ENCODE assay signal across 13 cellular contexts in genomic region chr20:709864-710761, GRCh38. TPM values are rescaled to one million over a fixed set of nuclear protein-coding genes. Genes with fewer than 3 reads are reported as not detected.
DNase-seq lines count a peak whose midpoint lies in the region; ATAC-seq and TF ChIP-seq lines count a peak whose summit lies in the region.
"Had no signal": no experiment of that assay in that cellular context is flagged by ENCODE, and none has a peak within 500 bp of the region (broad histone marks: within the 10 kb centered on the region; RNA-seq: fewer than 3 reads in every experiment).

No MANE protein-coding gene starts in this region.

- H2BK12ac ChIP-seq in H9 (ENCODE audit: insufficient read length, low read depth, low read length): no peak overlapping the region
- H2BK12ac ChIP-seq in trophoblast cell (ENCODE audit: low read length): no peak overlapping the region

- peaks cover 3% of the 10 kb centered on the region for H3K23me2 ChIP-seq in H9 (ENCODE audit: insufficient read length, low read depth, low read length, poor library complexity, severe bottlenecking)

- H3T11ph ChIP-seq in H9 (ENCODE audit: low read length): no peak overlapping the region

- no CpG with 5 or more reads among the region's 74 CpGs for WGBS in H9 (ENCODE audit: extremely low coverage, insufficient read length, low lambda C conversion rate)
- WGBS in right cardiac atrium: 7% methylated on average over 74 of the region's 74 CpGs
- WGBS in trophoblast cell (ENCODE audit: extremely low coverage, insufficient coverage, insufficient read length): no CpG with 5 or more reads among the region's 74 CpGs

- H3K79me2 ChIP-seq in H9 (ENCODE audit: insufficient read depth, low read length) (no peaks in the 10 kb centered on the region), trophoblast cell (ENCODE audit: control insufficient read depth, insufficient read depth, low read length, poor library complexity) (no peaks in the 10 kb centered on the region)

- H3K4me3 ChIP-seq in right cardiac atrium (ENCODE audit: low read length): peak overlapping the region; percentile 56
- H3K4me3 ChIP-seq in trophoblast cell (ENCODE audit: low read depth, low read length): no peak overlapping the region
- H3K4me3 ChIP-seq: tibial artery had no signal

- H2AFZ ChIP-seq in H9 (ENCODE audit: low read length): no peak overlapping the region
- H2AFZ ChIP-seq in trophoblast cell (ENCODE audit: insufficient read depth, low read length, poor library complexity): no peak overlapping the region

- no peak overlapping the region for H4K5ac ChIP-seq in H9 (ENCODE audit: insufficient read length, low read depth, low read length)

- H3K9me3 ChIP-seq in H9 (ENCODE audit: control insufficient read depth, low read depth, low read length) (no peaks in the 10 kb centered on the region), right cardiac atrium (ENCODE audit: control insufficient read depth, low read length) (peaks cover 5% of the 10 kb centered on the region), trophoblast cell (ENCODE audit: insufficient read depth, low read depth, low read length) (peaks cover 14% of the 10 kb centered on the region)

- no peak overlapping the region for H2BK15ac ChIP-seq in H9 (ENCODE audit: low read depth, low read length)

- no peak for ATAC-seq in right cardiac atrium
- ATAC-seq: activated CD4-positive, alpha-beta T cell treated with anti-CD3 and anti-CD28 coated beads for 36 hours had no signal

- peaks cover 5 to 15% (median 10%) of the 10 kb centered on the region in 3 experiments for H3K36me3 Mint-ChIP-seq in H9 (ENCODE audit: insufficient read depth in 1 of 3, low read depth in 3 of 3)

- H3K18ac ChIP-seq in H9 (ENCODE audit: insufficient read length, low read depth, low read length) (no peak overlapping the region), trophoblast cell (ENCODE audit: low read length) (no peak overlapping the region)

- H2BK120ac ChIP-seq in H9 (ENCODE audit: low read depth, low read length, poor library complexity, severe bottlenecking): no peak overlapping the region
- H2BK120ac ChIP-seq in trophoblast cell (ENCODE audit: insufficient read depth, low read length, poor library complexity): no peak overlapping the region

- H3K27me3 ChIP-seq in H9 (ENCODE audit: insufficient read depth, low read length) (peaks cover 5% of the 10 kb centered on the region; the same call in 1 of the 2 replicates), right cardiac atrium (ENCODE audit: control insufficient read depth, insufficient read depth) (no peaks in the 10 kb centered on the region), trophoblast cell (ENCODE audit: insufficient read depth, low read length) (peaks cover 18% of the 10 kb centered on the region)

- H3K36me3 ChIP-seq in trophoblast cell (ENCODE audit: control insufficient read depth in 1 of 2, insufficient read depth in 2 of 2, low read length in 2 of 2): no peaks in the 10 kb centered on the region
- H3K36me3 ChIP-seq: tibial artery had no signal

- H4K8ac ChIP-seq in H9 (replicated peaks; ENCODE audit: insufficient read length, low read depth, low read length) (no peak overlapping the region), trophoblast cell (ENCODE audit: low read depth, low read length) (no peak overlapping the region)

- H3K4me1 Mint-ChIP-seq in H9: peaks cover 11 to 35% of the 10 kb centered on the region in 2 experiments
- H3K4me1 Mint-ChIP-seq: activated CD4-positive, alpha-beta T cell treated with anti-CD3 and anti-CD28 coated beads for 36 hours had no signal

- H3K4me1 ChIP-seq in H9 (ENCODE audit: insufficient read depth, low read length): no peaks in the 10 kb centered on the region; the same call in 1 of the 2 replicates
- no peaks in the 10 kb centered on the region for H3K4me1 ChIP-seq in right cardiac atrium (ENCODE audit: control insufficient read depth, insufficient read depth, low read length)
- no peaks in the 10 kb centered on the region for H3K4me1 ChIP-seq in trophoblast cell (ENCODE audit: control insufficient read depth in 1 of 2, insufficient read depth in 2 of 2, low read length in 2 of 2)

- peaks cover 21 to 22% of the 10 kb centered on the region in 2 experiments for H3K9me3 Mint-ChIP-seq in H9

- H3K79me1 ChIP-seq in H9 (ENCODE audit: insufficient read depth, low read depth, low read length, poor library complexity, severe bottlenecking): no peaks in the 10 kb centered on the region
- H3K79me1 ChIP-seq in trophoblast cell (ENCODE audit: low read length): no peaks in the 10 kb centered on the region

- no peak overlapping the region for H3K56ac ChIP-seq in H9 (ENCODE audit: insufficient read length, low read depth, low read length)

- H3K9ac ChIP-seq in H9 (ENCODE audit: extremely low read depth, insufficient read length, low read length) (no peak overlapping the region), trophoblast cell (ENCODE audit: low read length) (no peak overlapping the region)

- no peak overlapping the region for H2BK20ac ChIP-seq in H9 (ENCODE audit: low read depth, low read length, poor library complexity, severe bottlenecking)

- H3K27ac ChIP-seq in H9 (ENCODE audit: insufficient read length, low read depth, low read length) (no peak overlapping the region), right cardiac atrium (ENCODE audit: low read length) (no peak overlapping the region), trophoblast cell (ENCODE audit: low read depth, low read length) (no peak overlapping the region)
- H3K27ac ChIP-seq: tibial artery had no signal

- peaks cover 37% of the 10 kb centered on the region for H3K27me3 Mint-ChIP-seq in H9 (ENCODE audit: low read depth)

- H3K4ac ChIP-seq in H9 (ENCODE audit: low read depth, low read length) (no peak overlapping the region), trophoblast cell (ENCODE audit: low read depth, low read length) (no peak overlapping the region)

- no peak overlapping the region for H4K91ac ChIP-seq in H9 (ENCODE audit: insufficient read length, low read depth, low read length)
- no peak overlapping the region for H4K91ac ChIP-seq in trophoblast cell (ENCODE audit: low read depth, low read length)

- H4K12ac ChIP-seq in trophoblast cell (ENCODE audit: low read depth, low read length): no peak overlapping the region

- H4K20me1 ChIP-seq in H9 (ENCODE audit: control insufficient read depth, insufficient read depth, insufficient read length): no peaks in the 10 kb centered on the region

- TF ChIP-seq CTCF in H9 (conservative IDR thresholded peaks at IDR 0.05): no peak

- no peak overlapping the region for H3K27ac Mint-ChIP-seq in H9
- H3K27ac Mint-ChIP-seq: activated CD4-positive, alpha-beta T cell treated with anti-CD3 and anti-CD28 coated beads for 36 hours; CD8-positive, alpha-beta memory T cell had no signal

- H3K4me2 ChIP-seq in H9 (ENCODE audit: insufficient read depth, insufficient read length, low read length) (peak overlapping the region; percentile 61), trophoblast cell (ENCODE audit: low read length) (peak overlapping the region; percentile 47)

- intact Hi-C loops in right cardiac atrium (cut with DNase I): no loop called here

- H2BK5ac ChIP-seq in H9 (ENCODE audit: insufficient read length, low read length) (no peak overlapping the region), trophoblast cell (ENCODE audit: low read depth, low read length, poor library complexity) (no peak overlapping the region)

- DNase-seq in H9 (peak; percentile 34), NCI-H2227 (lab: John Stamatoyannopoulos, UW; ENCODE audit: unreplicated experiment) (peak; percentile 51), right cardiac atrium (no peak), trophoblast cell (no peak), H4 (ENCODE audit: low spot score) (no peak), NCI-H1436 treated with DMSO at 0.1 percent for 48 hours (lab: John Stamatoyannopoulos, UW) (no peak), COLO668 (lab: John Stamatoyannopoulos, UW; ENCODE audit: unreplicated experiment) (no peak), activated T-cell treated with anti-CD3 and anti-CD28 coated beads for 4 hours (no peak)
- DNase-seq: CD8-positive, alpha-beta memory T cell had no signal

- peak overlapping the region; percentile 76 to 87; a peak in 3 of 5 replicates for H3K4me3 Mint-ChIP-seq in H9
- H3K4me3 Mint-ChIP-seq: activated CD4-positive, alpha-beta T cell treated with anti-CD3 and anti-CD28 coated beads for 36 hours; CD8-positive, alpha-beta memory T cell had no signal

- no peak overlapping the region for H3K14ac ChIP-seq in H9 (ENCODE audit: insufficient read depth, low read length)
- H3K14ac ChIP-seq in trophoblast cell (ENCODE audit: low read length): no peak overlapping the region

- H3K23ac ChIP-seq in H9 (ENCODE audit: insufficient read length, low read depth, low read length) (no peak overlapping the region), trophoblast cell (ENCODE audit: low read length) (no peak overlapping the region)

- H2AK5ac ChIP-seq in H9 (ENCODE audit: insufficient read length, low read length) (no peak overlapping the region), trophoblast cell (ENCODE audit: low read length) (no peak overlapping the region)

RNA-seq across cellular contexts. Expression of gene SCRT2, which starts 34.5 kb away (rescaled TPM):
- total RNA-seq in H9 (2021) (not detected in 2 replicates), right cardiac atrium (not detected)
- not detected for polyA plus RNA-seq in right cardiac atrium
- polyA plus RNA-seq in trophoblast cell (2013): not detected in 2 replicates
- total RNA-seq in H4 (2014; rRNA removed; shearing (Covaris generic)): not detected in 2 replicates
- total RNA-seq: activated CD4-positive, alpha-beta T cell treated with anti-CD3 and anti-CD28 coated beads for 36 hours; CD8-positive, alpha-beta memory T cell; HT-29; skeletal muscle tissue had no signal
- polyA plus RNA-seq: CD8-positive, alpha-beta memory T cell had no signal

RNA-seq across cellular contexts. Expression of gene SRXN1, which starts 57.1 kb away (rescaled TPM):
- 25.7 and 26.2 TPM in 2 replicates for total RNA-seq in H9 (2021)
- 10 to 100 TPM; 41.0 to 50.2 (median 44.1) TPM for total RNA-seq in right cardiac atrium
- 23.9 TPM for polyA plus RNA-seq in right cardiac atrium
- 22.9 and 25.4 TPM in 2 replicates for polyA plus RNA-seq in trophoblast cell (2013)
- total RNA-seq in H4 (2014; rRNA removed; shearing (Covaris generic)): 153 and 165 TPM in 2 replicates

RNA-seq across cellular contexts. Expression of gene SLC52A3, which starts 58.2 kb away (rescaled TPM):
- 3.2 and 3.3 TPM in 2 replicates for total RNA-seq in H9 (2021)
- 1 to 10 TPM in 1 of 4 donors, under 1 TPM in 3; 0.48 to 1.4 (median 0.68) TPM for total RNA-seq in right cardiac atrium
- polyA plus RNA-seq in right cardiac atrium: 1.6 TPM
- polyA plus RNA-seq in trophoblast cell (2013): 5.0 and 5.1 TPM in 2 replicates
- 0.12 TPM in 1 of 2 replicates, not detected in the other for total RNA-seq in H4 (2014; rRNA removed; shearing (Covaris generic))
- total RNA-seq: activated CD4-positive, alpha-beta T cell treated with anti-CD3 and anti-CD28 coated beads for 36 hours; CD8-positive, alpha-beta memory T cell; skeletal muscle tissue had no signal
- polyA plus RNA-seq: CD8-positive, alpha-beta memory T cell had no signal

Comparison
In these comparisons a context has a peak if more than half of its experiments do, and no peak if none do; other contexts are left out.
1. DNase-seq: peak in H9 (single experiment) and NCI-H2227 (single experiment); none in right cardiac atrium (0 of 3), trophoblast cell (0 of 2), H4 (single experiment), NCI-H1436 treated with DMSO at 0.1 percent for 48 hours (single experiment), COLO668 (single experiment) and activated T-cell treated with anti-CD3 and anti-CD28 coated beads for 4 hours (single experiment).